Comparison of ENCODE assay signal across 12 cellular contexts in the genomic region with DNA sequence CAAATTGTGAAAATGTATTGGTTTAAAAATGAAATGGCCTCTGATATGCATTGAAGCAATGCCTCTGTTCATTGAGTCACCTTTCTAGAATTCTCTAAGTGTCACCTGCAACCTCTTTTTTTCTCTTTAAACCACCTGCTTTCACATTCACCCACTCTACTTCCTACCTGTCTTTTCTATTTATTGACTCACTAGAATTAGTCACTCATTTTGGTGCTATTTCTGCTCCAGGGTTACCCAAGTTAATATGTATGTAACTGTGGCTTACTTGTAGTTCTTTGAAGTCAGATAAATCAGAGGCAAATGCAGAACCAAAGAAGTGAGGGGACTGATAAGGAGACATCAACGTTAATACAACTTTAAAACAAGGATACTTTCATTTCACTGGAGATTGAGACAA.
"Had no signal": no experiment of that assay in that cellular context is flagged by ENCODE, and none has a peak within 500 bp of the region (broad histone marks: within the 10 kb centered on the region; RNA-seq: fewer than 3 reads in every experiment).

No MANE protein-coding gene starts in this region.

- H3K27ac ChIP-seq: gastroesophageal sphincter, heart right ventricle, neural progenitor cell, thoracic aorta had no signal

- H3K27me3 ChIP-seq: gastroesophageal sphincter, neural progenitor cell had no signal

- H3K4me1 ChIP-seq: gastroesophageal sphincter, heart right ventricle, neural progenitor cell had no signal

- ATAC-seq: activated CD8-positive, alpha-beta memory T cell treated with anti-CD3 and anti-CD28 coated beads, Interleukin-2, amount 10 ng/mL, durations not matched to agents 7 days and 5 days; gastroesophageal sphincter; heart right ventricle; left colon; stimulated activated effector memory CD8-positive, alpha-beta T cell treated with anti-CD3 and anti-CD28 coated beads, Interleukin-12 subunit alpha, Interleukin-12 subunit beta, amount 100 ng/mL, for 72 hours had no signal

- H3K36me3 ChIP-seq: gastroesophageal sphincter, heart right ventricle, neural progenitor cell, thoracic aorta had no signal

- H3K4me3 ChIP-seq: gastroesophageal sphincter, heart right ventricle, neural progenitor cell, thoracic aorta had no signal

- H3K9me3 ChIP-seq: gastroesophageal sphincter, heart right ventricle, thoracic aorta had no signal

- DNase-seq: activated CD4-positive, alpha-beta T cell treated with anti-CD3 and anti-CD28 coated beads, Interleukin-2, amount 50 U/mL, for 48 hours; activated CD8-positive, alpha-beta memory T cell treated with anti-CD3 and anti-CD28 coated beads, Interleukin-2, amount 10 ng/mL, durations not matched to agents 7 days and 5 days; activated naive CD4-positive, alpha-beta T cell treated with anti-CD3 and anti-CD28 coated beads, Interleukin-2, amount 50 U/mL, for 16 hours; activated T-cell treated with anti-CD3 and anti-CD28 coated beads, Interleukin-2, amount 50 U/mL, for 1 hour; heart right ventricle; left colon; stimulated activated CD4-positive, alpha-beta T cell treated with anti-CD3 and anti-CD28 coated beads, Interleukin-12 subunit alpha, Interleukin-12 subunit beta, amount 100 ng/mL, for 4 hours; stimulated activated CD4-positive, alpha-beta T cell treated with anti-CD3 and anti-CD28 coated beads, Interleukin-2, amount 100 ng/mL, for 24 hours had no signal
